ENCODE assay signal across 9 cellular contexts in the genomic region with DNA sequence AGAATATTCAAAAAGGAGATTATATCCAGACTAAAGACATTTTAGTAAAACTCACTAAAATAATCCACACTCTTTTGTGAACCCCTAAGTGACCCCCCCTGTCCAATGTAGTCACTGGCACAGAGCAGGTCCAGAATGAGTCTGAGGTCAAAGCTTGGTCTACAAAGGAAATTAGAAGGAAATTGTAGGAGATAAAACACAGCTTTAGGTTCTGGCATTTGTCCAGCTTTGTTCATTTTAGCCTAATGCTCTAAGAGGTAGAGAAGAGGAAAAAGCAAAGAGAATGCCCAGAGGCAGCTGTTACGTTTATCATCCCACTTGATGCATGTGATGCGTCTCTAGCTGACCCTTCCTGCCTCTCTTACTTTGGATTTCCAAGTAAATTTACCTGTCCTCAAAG.
A peak's percentile ranks its signal among the peaks of the same experiment; 100 is the strongest.
DNase-seq lines count a peak whose midpoint lies in the region; TF ChIP-seq lines count a peak whose summit lies in the region.
"Had no signal": no experiment of that assay in that cellular context is flagged by ENCODE, and none has a peak within 500 bp of the region (broad histone marks: within the 10 kb centered on the region; RNA-seq: fewer than 3 reads in every experiment).

No MANE protein-coding gene starts in this region.

- H3K36me3 Mint-ChIP-seq in mesothelial cell of epicardium, result peaks cover 12% of the 10 kb centered on the region

- H3K4me3 Mint-ChIP-seq in mesothelial cell of epicardium, result peak overlapping the region; percentile 38

- H3K4me1 Mint-ChIP-seq in mesothelial cell of epicardium, result peaks cover 56% of the 10 kb centered on the region

- H3K9me3 Mint-ChIP-seq in mesothelial cell of epicardium, result no peaks in the 10 kb centered on the region

- no peaks in the 10 kb centered on the region for H3K27me3 Mint-ChIP-seq in mesothelial cell of epicardium (ENCODE audit: low read depth)

- DNase-seq in COLO829 (ENCODE audit: low spot score) (peak; percentile 60), NCI-H146 (lab: John Stamatoyannopoulos, UW) (peak; percentile 77), amniotic epithelial cell (ENCODE audit: low read depth) (peak; percentile 29), mesothelial cell of epicardium (ENCODE audit: low spot score in 2 of 2, unreplicated experiment in 2 of 2) (no peak), middle frontal gyrus (ENCODE audit: extremely low spot score, low spot score) (no peak), NCI-H526 treated with DMSO at 0.1 percent for 48 hours (lab: John Stamatoyannopoulos, UW) (no peak), retina (no peak)
- no peak for DNase-seq in effector CD8-positive, alpha-beta T cell (lab: John Stamatoyannopoulos, UW)
- DNase-seq: activated CD4-positive, CD25-positive, alpha-beta regulatory T cell treated with anti-CD3 and anti-CD28 coated beads, Interleukin-2, amount 50 U/mL, for 72 hours had no signal

- H3K27ac Mint-ChIP-seq in mesothelial cell of epicardium, result peak overlapping the region; percentile 96

- no peak for TF ChIP-seq CTCF in mesothelial cell of epicardium (IDR thresholded peaks at IDR 0.05; ENCODE audit: unreplicated experiment)

Comparison
In these comparisons a context has a peak if more than half of its experiments do, and no peak if none do; other contexts are left out.
1. DNase-seq: peak in COLO829 (single experiment), NCI-H146 (single experiment) and amniotic epithelial cell (single experiment); none in mesothelial cell of epicardium (0 of 2), middle frontal gyrus (single experiment), NCI-H526 treated with DMSO at 0.1 percent for 48 hours (single experiment), effector CD8-positive, alpha-beta T cell (single experiment) and retina (single experiment).